18 cellular contexts compared by ENCODE assay signal in genomic region chr6:13053080-13053479, GRCh38.
DNase-seq lines count a peak whose midpoint lies in the region; ATAC-seq, FAIRE-seq and TF ChIP-seq lines count a peak whose summit lies in the region.
"Had no signal": no experiment of that assay in that cellular context is flagged by ENCODE, and none has a peak within 500 bp of the region (broad histone marks: within the 10 kb centered on the region; RNA-seq: fewer than 3 reads in every experiment).

No MANE protein-coding gene starts in this region.

- no peak for TF ChIP-seq RAD21 in K562 (CRISPR knock-in tag; conservative IDR thresholded peaks at IDR 0.05 in 1 of 2, IDR thresholded peaks at IDR 0.05 in 1 of 2)

- peaks cover 3% of the 10 kb centered on the region; the same call in 1 of the 2 replicates for H3K9me2 ChIP-seq in GM23338 (ENCODE audit: insufficient read depth)

- H3K27me3 ChIP-seq in GM23338 (ENCODE audit: insufficient read depth) (no peaks in the 10 kb centered on the region), K562 (ENCODE audit: control insufficient read depth in 2 of 2, insufficient read depth in 2 of 2, low read length in 2 of 2) (no peaks in the 10 kb centered on the region), ovary (no peaks in the 10 kb centered on the region)

- WGBS in K562 (ENCODE audit: insufficient coverage, low coverage, missing lambda C conversion rate): 0% methylated on average over 7 of the region's 7 CpGs
- whole genome bisulfite sequencing in ovary, 3 donors: 61 to 67% (median 64%) methylated on average over 7 of the region's 7 CpGs

- no peak overlapping the region for H3K4me3 Mint-ChIP-seq in GM23338
- H3K4me3 Mint-ChIP-seq: CD8-positive, alpha-beta memory T cell had no signal

- H3K9ac ChIP-seq in K562 (ENCODE audit: insufficient read depth in 1 of 2, low read depth in 2 of 2, low read length in 2 of 2): no peak overlapping the region

- H3K9me3 Mint-ChIP-seq in GM23338: no peaks in the 10 kb centered on the region

- H3K27ac ChIP-seq in GM23338 (ENCODE audit: low read depth) (no peak overlapping the region), K562 (ENCODE audit: extremely low read depth, low read depth, low read length) (no peak overlapping the region), ovary (no peak overlapping the region)

- H2AFZ ChIP-seq in GM23338 (no peak overlapping the region), K562 (ENCODE audit: low read depth, low read length) (peak overlapping the region; percentile 42)

- H3K27ac Mint-ChIP-seq in GM23338: no peak overlapping the region
- H3K27ac Mint-ChIP-seq: CD8-positive, alpha-beta memory T cell had no signal

- H3K9me3 ChIP-seq in K562 (replicated peaks; ENCODE audit: control insufficient read depth, insufficient read depth, low read depth, low read length) (no peaks in the 10 kb centered on the region), ovary (no peaks in the 10 kb centered on the region)

- DNase-seq in GM23338 (ENCODE audit: low spot score): peak; percentile 3
- DNase-seq in K562 (ENCODE audit: extremely low read depth in 1 of 4, low spot score in 3 of 4): no peak
- DNase-seq in left cardiac atrium: peak; percentile 22
- peak; percentile 14 for DNase-seq in occipital lobe (lab: John Stamatoyannopoulos, UW)
- no peak for DNase-seq in A172 (ENCODE audit: low spot score)
- no peak for DNase-seq in activated T-cell treated with anti-CD3 and anti-CD28 coated beads, Interleukin-2, amount 50 U/mL, for 1 hour
- no peak for DNase-seq in ovary
- DNase-seq: CD8-positive, alpha-beta memory T cell; GOT3; NCI-H1105; NCI-H2081 treated with DMSO at 0.1 percent for 48 hours; NCI-H510A treated with DMSO at 0.1 percent for 48 hours; NCI-H774; SHP77 treated with DMSO at 0.1 percent for 48 hours had no signal

- intact Hi-C loops in K562 (cut with micrococcal nuclease): no loop called here
- intact Hi-C loops in left cardiac atrium (cut with DNase I): no loop called here
- intact Hi-C loops in ovary (cut with DNase I): no loop called here

- no peaks in the 10 kb centered on the region for H3K79me2 ChIP-seq in GM23338 (replicated peaks; ENCODE audit: insufficient read depth)
- H3K79me2 ChIP-seq in K562 (ENCODE audit: control insufficient read depth, insufficient read depth, low read length): no peaks in the 10 kb centered on the region

- no peak overlapping the region for H3K4me3 ChIP-seq in GM23338
- H3K4me3 ChIP-seq in K562: no peak overlapping the region
- no peak overlapping the region for H3K4me3 ChIP-seq in ovary

- TF ChIP-seq EP300 in K562 (IDR thresholded peaks at IDR 0.05; ENCODE audit: low read length): no peak
- no peak for TF ChIP-seq EP300 in ovary (IDR thresholded peaks at IDR 0.05)

- BruUV-seq in K562 (replicated peaks; lab: Mats Ljungman, UMichigan): no TSS peak

- H3F3A ChIP-seq in GM23338 (replicated peaks; ENCODE audit: low read depth): no peaks in the 10 kb centered on the region

- in situ Hi-C loops in K562 (cut with MboI): no loop called here

- POLR2A ChIA-PET in K562 (lab: Yijun Ruan, JAX): no interaction called here

- no peak for ATAC-seq in GM23338
- no peak for ATAC-seq in K562
- peak; percentile 50 to 55 for ATAC-seq in left cardiac atrium
- ATAC-seq in HG02970 (IDR thresholded peaks at IDR 0.05; ENCODE audit: low FRiP score, unreplicated experiment): no peak
- ATAC-seq: HCT116 had no signal

- H3K4me1 Mint-ChIP-seq in GM23338: no peaks in the 10 kb centered on the region
- H3K4me1 Mint-ChIP-seq: CD8-positive, alpha-beta memory T cell had no signal

- H3K9me1 ChIP-seq in K562 (ENCODE audit: control insufficient read depth, insufficient read depth, low read length): no peaks in the 10 kb centered on the region

- no peaks in the 10 kb centered on the region for H4K20me1 ChIP-seq in GM23338 (replicated peaks; ENCODE audit: insufficient read depth)
- no peaks in the 10 kb centered on the region for H4K20me1 ChIP-seq in K562 (replicated peaks; ENCODE audit: control insufficient read depth, insufficient read depth, low read length)

- CTCF ChIA-PET in K562 (lab: Yijun Ruan, JAX; ENCODE audit: low intra/inter-chr PET ratio): no interaction called here

- no peaks in the 10 kb centered on the region for H3K27me3 Mint-ChIP-seq in GM23338 (ENCODE audit: insufficient read depth, low read depth, poor library complexity)

- TF ChIP-seq CTCF in GM23338 (conservative IDR thresholded peaks at IDR 0.05; ENCODE audit: low read depth in 2 of 2) (no peak), K562 (IDR thresholded peaks at IDR 0.05 in 2 of 3, conservative IDR thresholded peaks at IDR 0.05 in 1 of 3; ENCODE audit: insufficient read depth in 2 of 3, low read depth in 1 of 3, low read length in 3 of 3) (no peak), ovary (IDR thresholded peaks at IDR 0.05) (no peak)

- FAIRE-seq in K562 (lab: Jason Lieb, UNC): no peak
- FAIRE-seq: GM12892, GM18507 had no signal

- H3K36me3 ChIP-seq in GM23338 (ENCODE audit: insufficient read depth) (no peaks in the 10 kb centered on the region), K562 (ENCODE audit: control insufficient read depth, insufficient read depth, low read length) (no peaks in the 10 kb centered on the region), ovary (no peaks in the 10 kb centered on the region)

- H3K4me2 ChIP-seq in GM23338: no peak overlapping the region
- no peak overlapping the region for H3K4me2 ChIP-seq in K562 (ENCODE audit: insufficient read depth, low read length)

- TF ChIP-seq POLR2A in K562 (conservative IDR thresholded peaks at IDR 0.05) (no peak), ovary (IDR thresholded peaks at IDR 0.05) (no peak)

- no peaks in the 10 kb centered on the region for H3K36me3 Mint-ChIP-seq in GM23338 (ENCODE audit: low read depth)
- H3K36me3 Mint-ChIP-seq: CD8-positive, alpha-beta memory T cell had no signal

- H3K4me1 ChIP-seq in GM23338 (ENCODE audit: insufficient read depth) (no peaks in the 10 kb centered on the region), K562 (replicated peaks in 1 of 2; ENCODE audit: control insufficient read depth in 2 of 2, insufficient read depth in 2 of 2, low read length in 2 of 2) (no peaks in the 10 kb centered on the region), ovary (ENCODE audit: insufficient read depth) (no peaks in the 10 kb centered on the region)

TF ChIP-seq in GM23338, 12 proteins besides CTCF, POLR2A, EP300 and RAD21 (continues in another document):
- TF ChIP-seq ZNF114 (CRISPR knock-in tag; IDR thresholded peaks at IDR 0.05): no peak

TF ChIP-seq in K562, 482 proteins besides CTCF, POLR2A, EP300 and RAD21 (continues in another document):
- TF ChIP-seq ATF4 (CRISPR knock-in tag; IDR thresholded peaks at IDR 0.05) (no peak), ZNF76 (CRISPR knock-in tag; IDR thresholded peaks at IDR 0.05; ENCODE audit: borderline replicate concordance) (no peak), NCOA1 (IDR thresholded peaks at IDR 0.05; ENCODE audit: low read depth) (no peak), ZNF212 (CRISPR knock-in tag; IDR thresholded peaks at IDR 0.05) (no peak), ZNF3 (CRISPR knock-in tag; IDR thresholded peaks at IDR 0.05) (no peak), HNRNPH1 (optimal IDR thresholded peaks at IDR 0.05; ENCODE audit: low read depth, low read length) (no peak), DPF2 (IDR thresholded peaks at IDR 0.05) (no peak), NFATC3 (IDR thresholded peaks at IDR 0.05) (no peak), ZNF232 (CRISPR knock-in tag; IDR thresholded peaks at IDR 0.05) (no peak), SLC30A9 (CRISPR knock-in tag; IDR thresholded peaks at IDR 0.05) (no peak), TOE1 (IDR thresholded peaks at IDR 0.05; ENCODE audit: borderline replicate concordance) (peak; percentile 84), TOE1 (CRISPR knock-in tag; IDR thresholded peaks at IDR 0.05; ENCODE audit: borderline replicate concordance, low read depth) (no peak), ZNF589 (CRISPR knock-in tag; IDR thresholded peaks at IDR 0.05; ENCODE audit: low read depth) (no peak), ZNF699 (CRISPR knock-in tag; IDR thresholded peaks at IDR 0.05; ENCODE audit: insufficient replicate concordance) (no peak), RAD51 (IDR thresholded peaks at IDR 0.05; ENCODE audit: borderline replicate concordance, low read depth) (peak; percentile 88), ZNF717 (CRISPR knock-in tag; IDR thresholded peaks at IDR 0.05) (no peak), TCF15 (CRISPR knock-in tag; IDR thresholded peaks at IDR 0.05) (no peak), HDGF (IDR thresholded peaks at IDR 0.05) (no peak), HMBOX1 (IDR thresholded peaks at IDR 0.05) (no peak), ZBTB12 (CRISPR knock-in tag; IDR thresholded peaks at IDR 0.05) (0 out of 2 replicates have a peak, but pooled peaks have one; percentile 11)

Comparison
In these comparisons a context has a peak if more than half of its experiments do, and no peak if none do; other contexts are left out.
1. ATAC-seq: peak in left cardiac atrium (2 of 2); none in GM23338 (single experiment), K562 (single experiment) and HG02970 (single experiment).
2. DNase-seq: peak in GM23338 (single experiment), left cardiac atrium (single experiment) and occipital lobe (single experiment); none in K562 (0 of 4), A172 (single experiment), activated T-cell treated with anti-CD3 and anti-CD28 coated beads, Interleukin-2, amount 50 U/mL, for 1 hour (single experiment) and ovary (0 of 5).